ENCODE assay signal across 1 cellular context in genomic region chr6:51594981-51595380, GRCh38.
TF ChIP-seq lines count a peak whose summit lies in the region.

No MANE protein-coding gene starts in this region.

TF ChIP-seq in GM12878, 131 proteins besides CTCF, POLR2A, EP300 and RAD21 (continued from another document):
- TF ChIP-seq CEBPB (IDR thresholded peaks at IDR 0.05; ENCODE audit: borderline replicate concordance in 1 of 2, low read depth in 2 of 2, low read length in 2 of 2) (no peak), PRDM15 (CRISPR knock-in tag; IDR thresholded peaks at IDR 0.05) (no peak), ZBTB11 (CRISPR knock-in tag; IDR thresholded peaks at IDR 0.05) (no peak), E2F4 (IDR thresholded peaks at IDR 0.05; ENCODE audit: low read depth, low read length) (no peak)
